ENCODE assay signal across 23 cellular contexts in the genomic region with DNA sequence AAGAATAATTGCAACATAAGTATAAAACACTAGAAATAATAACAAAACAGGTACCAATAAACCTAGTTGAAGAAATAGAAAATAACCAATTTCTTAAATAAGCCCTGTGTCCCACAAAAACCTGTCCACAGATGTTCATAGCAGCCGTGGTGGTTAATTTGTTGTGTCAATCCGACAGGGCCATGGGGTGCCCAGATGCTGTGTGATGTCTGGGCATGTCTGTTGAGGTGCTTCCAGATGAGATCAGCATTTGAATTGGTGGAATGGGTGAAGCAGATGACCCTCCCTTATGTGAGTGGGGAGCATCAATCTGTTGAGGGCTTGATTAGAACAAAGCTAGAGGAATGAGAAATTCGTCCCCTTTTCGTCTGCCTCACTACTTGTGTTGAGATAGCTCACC. TPM values are rescaled to one million over a fixed set of nuclear protein-coding genes. Genes with fewer than 3 reads are reported as not detected.
DNase-seq lines count a peak whose midpoint lies in the region; ATAC-seq and TF ChIP-seq lines count a peak whose summit lies in the region.
"Had no signal": no experiment of that assay in that cellular context is flagged by ENCODE, and none has a peak within 500 bp of the region (broad histone marks: within the 10 kb centered on the region; RNA-seq: fewer than 3 reads in every experiment).

No MANE protein-coding gene starts in this region.

- H3K4me1 Mint-ChIP-seq in stimulated activated naive B cell treated with anti-CD40 and anti-IgM and Interleukin-4, amounts not matched to agents 10 μg/mL and 1 μg/mL and 100 μg/mL, for 72 hours = peaks cover 22 to 31% of the 10 kb centered on the region in 2 donors
- H3K4me1 Mint-ChIP-seq in naive thymus-derived CD4-positive, alpha-beta T cell = peaks cover 28 to 61% (median 52%) of the 10 kb centered on the region in 7 donors

- no peaks in the 10 kb centered on the region for H3K36me3 Mint-ChIP-seq in stimulated activated naive B cell treated with anti-CD40 and anti-IgM and Interleukin-4, amounts not matched to agents 10 μg/mL and 1 μg/mL and 100 μg/mL, for 72 hours
- no peaks in the 10 kb centered on the region for H3K36me3 Mint-ChIP-seq in naive thymus-derived CD4-positive, alpha-beta T cell
- H3K36me3 Mint-ChIP-seq: activated naive CD8-positive, alpha-beta T cell treated with anti-CD3 and anti-CD28 coated beads for 36 hours; brain had no signal

- H3K27ac ChIP-seq in Peyer's patch (peak overlapping the region in 3 of 4 donors; percentile 57 to 95 (median 66)), esophagus squamous epithelium (peak overlapping the region; percentile 53 to 90 (median 87)), tibial nerve (peak overlapping the region in 2 of 4 donors; percentile 3 to 29)
- no peak overlapping the region for H3K27ac ChIP-seq in naive thymus-derived CD4-positive, alpha-beta T cell (ENCODE audit: low read depth, low read length)
- H3K27ac ChIP-seq: gastroesophageal sphincter had no signal

- peaks cover 0 to 3% of the 10 kb centered on the region in 2 donors for H3K27me3 Mint-ChIP-seq in stimulated activated naive B cell treated with anti-CD40 and anti-IgM and Interleukin-4, amounts not matched to agents 10 μg/mL and 1 μg/mL and 100 μg/mL, for 72 hours
- peaks cover 0 to 6% (median 0%) of the 10 kb centered on the region in 5 donors for H3K27me3 Mint-ChIP-seq in naive thymus-derived CD4-positive, alpha-beta T cell
- H3K27me3 Mint-ChIP-seq: activated naive CD8-positive, alpha-beta T cell treated with anti-CD3 and anti-CD28 coated beads for 36 hours had no signal

- POLR2A ChIA-PET in naive thymus-derived CD4-positive, alpha-beta T cell (lab: Charles Lee) = interaction anchor here (0.6 to 1.4 kb wide), 2 partner anchors 13 to 85 kb away, joined by 3 read pairs; no protein-coding TSS in a partner anchor

- no peaks in the 10 kb centered on the region for H3K27me3 ChIP-seq in Peyer's patch
- no peaks in the 10 kb centered on the region for H3K27me3 ChIP-seq in esophagus squamous epithelium
- H3K27me3 ChIP-seq in tibial nerve = no peaks in the 10 kb centered on the region
- no peaks in the 10 kb centered on the region for H3K27me3 ChIP-seq in naive thymus-derived CD4-positive, alpha-beta T cell (ENCODE audit: control insufficient read depth in 2 of 2, insufficient read depth in 2 of 2, low read length in 2 of 2)
- H3K27me3 ChIP-seq: gastroesophageal sphincter had no signal

- H3K4me3 Mint-ChIP-seq in stimulated activated naive B cell treated with anti-CD40 and anti-IgM and Interleukin-4, amounts not matched to agents 10 μg/mL and 1 μg/mL and 100 μg/mL, for 72 hours = no peak overlapping the region
- no peak overlapping the region for H3K4me3 Mint-ChIP-seq in naive thymus-derived CD4-positive, alpha-beta T cell
- H3K4me3 Mint-ChIP-seq: activated naive CD8-positive, alpha-beta T cell treated with anti-CD3 and anti-CD28 coated beads for 36 hours; brain had no signal

- H3K4me3 ChIP-seq in Peyer's patch (no peak overlapping the region), esophagus squamous epithelium (no peak overlapping the region), tibial nerve (no peak overlapping the region)
- H3K4me3 ChIP-seq in naive thymus-derived CD4-positive, alpha-beta T cell (ENCODE audit: low read length) = no peak overlapping the region
- H3K4me3 ChIP-seq: gastroesophageal sphincter had no signal

- H3K9me3 ChIP-seq in Peyer's patch (no peaks in the 10 kb centered on the region), esophagus squamous epithelium (no peaks in the 10 kb centered on the region), tibial nerve (no peaks in the 10 kb centered on the region)
- H3K9me3 ChIP-seq in naive thymus-derived CD4-positive, alpha-beta T cell (ENCODE audit: control insufficient read depth in 2 of 3, low read length in 3 of 3) = no peaks in the 10 kb centered on the region
- H3K9me3 ChIP-seq: gastroesophageal sphincter had no signal

- CTCF ChIA-PET in naive thymus-derived CD4-positive, alpha-beta T cell (lab: Charles Lee) = interaction anchor here (1.5 kb wide), 1 partner anchor 74 kb away, joined by 3 read pairs; no protein-coding TSS in a partner anchor

- no peak for ATAC-seq in stimulated activated naive B cell treated with anti-CD40 and anti-IgM and Interleukin-4, amounts not matched to agents 10 μg/mL and 1 μg/mL and 100 μg/mL, for 72 hours (replicated peaks)
- ATAC-seq in naive thymus-derived CD4-positive, alpha-beta T cell = no peak
- ATAC-seq in GM19351 (IDR thresholded peaks at IDR 0.05; ENCODE audit: unreplicated experiment) = no peak
- ATAC-seq: gastroesophageal sphincter, SK-N-SH treated with all-trans-retinoic acid at 6 μM for 48 hours had no signal

- peak overlapping the region; percentile 56 for H3K27ac Mint-ChIP-seq in stimulated activated naive B cell treated with anti-CD40 and anti-IgM and Interleukin-4, amounts not matched to agents 10 μg/mL and 1 μg/mL and 100 μg/mL, for 72 hours
- H3K27ac Mint-ChIP-seq in naive thymus-derived CD4-positive, alpha-beta T cell = peak overlapping the region in 2 of 9 donors; percentile 66 to 69
- H3K27ac Mint-ChIP-seq: activated naive CD8-positive, alpha-beta T cell treated with anti-CD3 and anti-CD28 coated beads for 36 hours had no signal

- TF ChIP-seq EP300 in tibial nerve (IDR thresholded peaks at IDR 0.05) = no peak

- no peaks in the 10 kb centered on the region for H3K36me3 ChIP-seq in Peyer's patch
- H3K36me3 ChIP-seq in esophagus squamous epithelium = no peaks in the 10 kb centered on the region
- no peaks in the 10 kb centered on the region for H3K36me3 ChIP-seq in tibial nerve
- H3K36me3 ChIP-seq in naive thymus-derived CD4-positive, alpha-beta T cell (ENCODE audit: control insufficient read depth in 2 of 3, insufficient read depth in 3 of 3, low read length in 3 of 3) = no peaks in the 10 kb centered on the region
- H3K36me3 ChIP-seq: gastroesophageal sphincter had no signal

- TF ChIP-seq CTCF in Peyer's patch (IDR thresholded peaks at IDR 0.05) (no peak), esophagus squamous epithelium (IDR thresholded peaks at IDR 0.05) (no peak), tibial nerve (IDR thresholded peaks at IDR 0.05) (no peak)

- peaks cover 0 to 40% (median 8%) of the 10 kb centered on the region in 4 donors for H3K4me1 ChIP-seq in Peyer's patch
- peaks cover 29 to 57% (median 36%) of the 10 kb centered on the region in 3 donors for H3K4me1 ChIP-seq in esophagus squamous epithelium
- peaks cover 0 to 35% (median 8%) of the 10 kb centered on the region in 4 donors for H3K4me1 ChIP-seq in tibial nerve
- H3K4me1 ChIP-seq in naive thymus-derived CD4-positive, alpha-beta T cell (ENCODE audit: control insufficient read depth in 2 of 2, insufficient read depth in 2 of 2, low read length in 2 of 2) = peaks cover 31 to 37% of the 10 kb centered on the region in 2 donors

- TF ChIP-seq POLR2A in Peyer's patch (IDR thresholded peaks at IDR 0.05) (no peak), esophagus squamous epithelium (IDR thresholded peaks at IDR 0.05) (no peak), tibial nerve (IDR thresholded peaks at IDR 0.05) (no peak)

- intact Hi-C loops in esophagus squamous epithelium (cut with DNase I) = no loop called here
- intact Hi-C loops in naive thymus-derived CD4-positive, alpha-beta T cell (cut with micrococcal nuclease) = loop anchor here in 1 of 2 donors (5.0 to 10.0 kb wide), 3 partner anchors 47 to 109 kb away; a partner anchor contains a TSS

- 56 to 61% methylated on average over 4 of the region's 4 CpGs for WGBS in esophagus squamous epithelium, 2 donors
- WGBS in tibial nerve, 2 donors = 95 to 96% methylated on average over 4 of the region's 4 CpGs

- H3K9me3 Mint-ChIP-seq in stimulated activated naive B cell treated with anti-CD40 and anti-IgM and Interleukin-4, amounts not matched to agents 10 μg/mL and 1 μg/mL and 100 μg/mL, for 72 hours = no peaks in the 10 kb centered on the region
- no peaks in the 10 kb centered on the region for H3K9me3 Mint-ChIP-seq in naive thymus-derived CD4-positive, alpha-beta T cell
- H3K9me3 Mint-ChIP-seq: activated naive CD8-positive, alpha-beta T cell treated with anti-CD3 and anti-CD28 coated beads for 36 hours had no signal

- DNase-seq in DMS 273 (lab: John Stamatoyannopoulos, UW; ENCODE audit: unreplicated experiment) = peak; percentile 95
- DNase-seq in Peyer's patch = no peak
- no peak for DNase-seq in esophagus squamous epithelium (lab: John Stamatoyannopoulos, UW)
- DNase-seq in stimulated activated naive B cell treated with anti-CD40 and anti-IgM and Interleukin-4, amounts not matched to agents 10 μg/mL and 1 μg/mL and 100 μg/mL, for 72 hours = no peak
- no peak for DNase-seq in tibial nerve (ENCODE audit: low spot score in 2 of 2)
- no peak for DNase-seq in naive thymus-derived CD4-positive, alpha-beta T cell
- DNase-seq in stimulated activated CD4-positive, alpha-beta T cell treated with anti-CD3 and anti-CD28 coated beads, Interleukin-1b, Interleukin-23, amount 100 ng/mL, for 48 hours = no peak
- DNase-seq: activated CD4-positive, CD25-positive, alpha-beta regulatory T cell treated with anti-CD3 and anti-CD28 coated beads, Interleukin-2, amount 50 U/mL, for 72 hours; activated naive CD8-positive, alpha-beta T cell treated with anti-CD3 and anti-CD28 coated beads for 36 hours; cortex of kidney; H7; NCI-H1436; NCI-H2227 treated with DMSO at 0.1 percent for 48 hours; occipital lobe; retina; stimulated activated CD4-positive, alpha-beta T cell treated with anti-CD3 and anti-CD28 coated beads, Interleukin-12 subunit alpha, Interleukin-12 subunit beta, amount 100 ng/mL, for 4 hours had no signal

RNA-seq across cellular contexts. Expression of a gene that starts 2.5 kb away (rescaled TPM):
- total RNA-seq in Peyer's patch (100 to 1,000 TPM in 1 of 4 donors, 10 to 100 TPM in 3; 13.2 to 144 (median 68.7) TPM), esophagus squamous epithelium (under 1 TPM in 1 of 4 donors, not detected in 3; 0.47 TPM), tibial nerve (under 1 TPM in 1 of 4 donors, not detected in 3; 0.90 TPM)
- total RNA-seq in naive thymus-derived CD4-positive, alpha-beta T cell = under 1 TPM in 1 of 5 experiments, not detected in 4; 0.51 TPM
- polyA plus RNA-seq in naive thymus-derived CD4-positive, alpha-beta T cell = not detected
- total RNA-seq: G401, gastroesophageal sphincter, H7, occipital lobe had no signal

RNA-seq across cellular contexts. Expression of a gene that starts 29.1 kb away (rescaled TPM):
- total RNA-seq in Peyer's patch = 100 to 1,000 TPM in 2 of 4 donors, 10 to 100 TPM in 2; 54.5 to 179 (median 93.4) TPM
- 10 to 100 TPM in 2 of 4 donors, 1 to 10 TPM in 2; 3.9 to 32.6 (median 11.7) TPM for total RNA-seq in esophagus squamous epithelium
- total RNA-seq in tibial nerve = 10 to 100 TPM in 3 of 4 donors, 1 to 10 TPM in 1; 6.3 to 43.7 (median 23.0) TPM
- total RNA-seq in naive thymus-derived CD4-positive, alpha-beta T cell = 100 to 1,000 TPM in 4 of 5 experiments, 10 to 100 TPM in 1; 96.2 to 170 (median 122) TPM
- 100 to 1,000 TPM; 430 to 468 TPM for polyA plus RNA-seq in naive thymus-derived CD4-positive, alpha-beta T cell
- total RNA-seq: G401 had no signal

RNA-seq across cellular contexts. Expression of a gene that starts 48.5 kb away (rescaled TPM):
- total RNA-seq in Peyer's patch = 10 to 100 TPM in 3 of 4 donors, 1 to 10 TPM in 1; 6.8 to 20.1 (median 18.4) TPM
- total RNA-seq in esophagus squamous epithelium = 10 to 100 TPM in 1 of 4 donors, 1 to 10 TPM in 2, under 1 TPM in 1; 0.57 to 15.4 (median 4.5) TPM
- 100 to 1,000 TPM; 140 to 185 (median 157) TPM for total RNA-seq in tibial nerve
- 10 to 100 TPM in 1 of 5 experiments, 1 to 10 TPM in 3, under 1 TPM in 1; 0.92 to 10.3 (median 2.0) TPM for total RNA-seq in naive thymus-derived CD4-positive, alpha-beta T cell
- 1 to 10 TPM; 1.9 to 4.8 TPM for polyA plus RNA-seq in naive thymus-derived CD4-positive, alpha-beta T cell

RNA-seq across cellular contexts. Expression of a gene that starts 59.8 kb away (rescaled TPM):
- total RNA-seq in Peyer's patch (under 1 TPM in 1 of 4 donors, not detected in 3; 0.53 TPM), esophagus squamous epithelium (not detected), tibial nerve (10 to 100 TPM in 2 of 4 donors, 1 to 10 TPM in 2; 7.3 to 32.7 (median 14.9) TPM)
- total RNA-seq in naive thymus-derived CD4-positive, alpha-beta T cell = 1 to 10 TPM in 1 of 5 experiments, not detected in 4; 1.3 TPM
- not detected for polyA plus RNA-seq in naive thymus-derived CD4-positive, alpha-beta T cell
- total RNA-seq: activated CD8-positive, alpha-beta memory T cell treated with anti-CD3 and anti-CD28 coated beads for 36 hours; activated naive CD8-positive, alpha-beta T cell treated with anti-CD3 and anti-CD28 coated beads for 36 hours; G401; occipital lobe; temporal lobe had no signal

Comparison
In these comparisons a context has a peak if more than half of its experiments do, and no peak if none do; other contexts are left out.
1. RNA of a gene that starts 2.5 kb away (total RNA-seq): 13.2 to 144 TPM in Peyer's patch; 0.47 TPM in esophagus squamous epithelium, 0.51 TPM in naive thymus-derived CD4-positive, alpha-beta T cell and 0.90 TPM in tibial nerve; every median in the first group is over 4 times any median in the second.
2. RNA of a gene that starts 48.5 kb away (total RNA-seq): 140 to 185 TPM in tibial nerve; 6.8 to 20.1 TPM in Peyer's patch, 0.57 to 15.4 TPM in esophagus squamous epithelium and 0.92 to 10.3 TPM in naive thymus-derived CD4-positive, alpha-beta T cell; every median in the first group is over 4 times any median in the second.